ENCODE assay signal across 1 cellular context in genomic region chr12:132986001-132986884, GRCh38.
TF ChIP-seq lines count a peak whose summit lies in the region.

Gene ZNF26, plus strand, starts transcription at chr12:132986367. Its CDS starts 474 bp downstream, at chr12:132986841.

TF ChIP-seq in HepG2, 621 proteins besides CTCF, POLR2A, EP300 and RAD21 (continued from another document):
- TF ChIP-seq ZNF138 (CRISPR knock-in tag; IDR thresholded peaks at IDR 0.05; ENCODE audit: low read depth), result no peak; the same call in 1 of the 2 replicates
